Comparison of ENCODE assay signal across 10 cellular contexts in the genomic region with DNA sequence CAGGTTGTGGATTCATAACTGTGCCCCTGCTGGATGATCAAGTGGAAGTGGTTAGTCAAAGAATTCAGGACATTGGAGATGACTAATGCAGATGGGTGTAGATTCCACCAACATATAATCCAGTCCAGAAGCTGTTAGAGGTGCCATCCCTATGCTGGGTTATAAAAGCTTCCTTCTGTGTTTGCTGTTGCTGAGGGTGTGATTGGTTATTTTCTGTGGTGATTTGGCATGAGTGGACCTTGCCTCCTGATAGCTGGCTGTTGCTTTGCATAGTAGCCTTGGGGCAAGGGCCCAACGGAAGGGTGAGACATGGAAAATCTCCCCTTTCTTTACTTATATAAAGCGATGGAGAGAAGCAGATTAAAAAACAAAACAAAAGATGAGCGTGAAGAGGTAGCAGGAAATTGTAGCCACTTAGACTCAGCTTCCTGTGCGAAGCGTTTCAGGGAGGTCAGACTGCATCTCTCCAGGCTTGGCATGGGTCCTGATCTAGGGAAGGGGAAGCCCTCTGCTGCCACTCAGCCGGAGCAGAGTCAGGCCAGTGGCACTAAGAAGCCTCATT.
DNase-seq lines count a peak whose midpoint lies in the region; ATAC-seq and TF ChIP-seq lines count a peak whose summit lies in the region.
"Had no signal": no experiment of that assay in that cellular context is flagged by ENCODE, and none has a peak within 500 bp of the region (broad histone marks: within the 10 kb centered on the region; RNA-seq: fewer than 3 reads in every experiment).

No MANE protein-coding gene starts in this region.

- no peak overlapping the region for H3K27ac ChIP-seq in Peyer's patch
- H3K27ac ChIP-seq: esophagus squamous epithelium, PC-9 had no signal

- no peak for ATAC-seq in GM19351 (IDR thresholded peaks at IDR 0.05; ENCODE audit: unreplicated experiment)

- no peaks in the 10 kb centered on the region for H3K36me3 ChIP-seq in Peyer's patch
- H3K36me3 ChIP-seq: esophagus squamous epithelium had no signal

- H3K4me3 ChIP-seq in AG09309 (ENCODE audit: control insufficient read depth, low read depth, low read length) (no peak overlapping the region), Peyer's patch (no peak overlapping the region)
- H3K4me3 ChIP-seq: esophagus squamous epithelium, PC-9 had no signal

- DNase-seq in AG09309 (ENCODE audit: low read depth): peak; percentile 32
- peak; percentile 62 for DNase-seq in NCI-H2029 treated with DMSO at 0.1 percent for 48 hours (lab: John Stamatoyannopoulos, UW)
- peak; percentile 16 for DNase-seq in dedifferentiated amniotic fluid mesenchymal stem cell (ENCODE audit: extremely low spot score)
- peak; percentile 57 to 85 for DNase-seq in lung microvascular endothelial cell (ENCODE audit: low read depth in 2 of 2)
- DNase-seq in activated gamma-delta T cell (lab: John Stamatoyannopoulos, UW): no peak
- DNase-seq in Peyer's patch: no peak
- DNase-seq in stimulated activated CD8-positive, alpha-beta memory T cell treated with anti-CD3 and anti-CD28 coated beads, Interleukin-4, amount 100 ng/mL, for 48 hours: no peak
- DNase-seq: esophagus squamous epithelium had no signal

- H3K9me3 ChIP-seq in Peyer's patch: no peaks in the 10 kb centered on the region
- H3K9me3 ChIP-seq: esophagus squamous epithelium had no signal

- peaks cover 0 to 12% (median 0%) of the 10 kb centered on the region in 4 donors for H3K4me1 ChIP-seq in Peyer's patch
- H3K4me1 ChIP-seq: esophagus squamous epithelium had no signal

- no peaks in the 10 kb centered on the region for H3K27me3 ChIP-seq in Peyer's patch

- TF ChIP-seq POLR2A in Peyer's patch (IDR thresholded peaks at IDR 0.05): no peak

- TF ChIP-seq CTCF in AG09309 (IDR thresholded peaks at IDR 0.05; ENCODE audit: control insufficient read depth, insufficient read depth, low read depth, low read length, missing control alignments): no peak
- TF ChIP-seq CTCF in Peyer's patch (IDR thresholded peaks at IDR 0.05): no peak

Comparison
In these comparisons a context has a peak if more than half of its experiments do, and no peak if none do; other contexts are left out.
1. DNase-seq: peak in AG09309 (single experiment), NCI-H2029 treated with DMSO at 0.1 percent for 48 hours (single experiment), dedifferentiated amniotic fluid mesenchymal stem cell (single experiment) and lung microvascular endothelial cell (2 of 2); none in activated gamma-delta T cell (single experiment), Peyer's patch (0 of 3) and stimulated activated CD8-positive, alpha-beta memory T cell treated with anti-CD3 and anti-CD28 coated beads, Interleukin-4, amount 100 ng/mL, for 48 hours (single experiment).